8 cellular contexts compared by ENCODE assay signal in the genomic region with DNA sequence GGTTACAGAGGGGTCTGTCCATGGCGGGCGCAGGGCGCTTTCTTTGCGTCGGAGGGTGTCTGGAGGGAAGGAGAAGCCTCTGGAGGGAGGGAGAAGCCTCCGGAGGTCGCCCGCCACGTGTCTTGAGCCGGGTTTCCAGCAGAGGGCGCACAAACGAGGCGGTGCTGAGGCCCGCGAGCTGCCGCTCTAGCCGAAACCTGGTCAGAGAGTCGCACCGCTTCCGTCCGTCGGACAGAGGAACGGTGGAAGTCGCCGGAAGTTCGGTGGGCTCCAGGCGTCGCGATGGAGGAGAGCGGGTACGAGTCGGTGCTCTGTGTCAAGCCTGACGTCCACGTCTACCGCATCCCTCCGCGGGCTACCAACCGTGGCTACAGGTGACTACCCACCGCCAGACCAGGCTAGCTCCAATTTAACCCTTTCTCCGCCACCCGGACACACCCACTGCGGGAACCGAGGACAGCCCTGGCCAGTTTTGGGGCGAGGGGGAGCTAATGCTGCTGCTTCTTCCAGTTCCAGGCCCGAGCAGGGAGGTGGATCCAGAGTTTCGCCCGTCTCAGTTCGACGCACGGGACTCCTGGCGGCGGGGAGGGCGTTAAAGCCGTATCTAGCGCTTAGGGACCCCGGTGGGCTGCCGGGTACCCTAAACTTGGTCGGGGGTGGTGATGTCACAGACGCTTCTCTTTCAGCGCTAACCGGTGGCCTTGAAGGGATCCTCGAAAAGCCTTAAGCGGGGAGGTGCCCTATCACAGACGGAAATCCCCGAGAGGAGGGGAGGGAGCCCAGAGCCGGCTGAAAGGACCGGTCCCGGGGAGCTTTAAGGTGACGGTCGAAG. TPM values are rescaled to one million over a fixed set of nuclear protein-coding genes. Genes with fewer than 3 reads are reported as not detected.
A peak's percentile ranks its signal among the peaks of the same experiment; 100 is the strongest.
DNase-seq lines count a peak whose midpoint lies in the region; ATAC-seq and TF ChIP-seq lines count a peak whose summit lies in the region.

A gene with protein sequence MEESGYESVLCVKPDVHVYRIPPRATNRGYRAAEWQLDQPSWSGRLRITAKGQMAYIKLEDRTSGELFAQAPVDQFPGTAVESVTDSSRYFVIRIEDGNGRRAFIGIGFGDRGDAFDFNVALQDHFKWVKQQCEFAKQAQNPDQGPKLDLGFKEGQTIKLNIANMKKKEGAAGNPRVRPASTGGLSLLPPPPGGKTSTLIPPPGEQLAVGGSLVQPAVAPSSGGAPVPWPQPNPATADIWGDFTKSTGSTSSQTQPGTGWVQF (plus strand): TSS at position 245 of the 832 bp plus-strand sequence. CDS start 38 bp downstream, at position 283.

- peaks cover 32% of the 10 kb centered on the region for H3K79me2 ChIP-seq in PC-3 (ENCODE audit: low read length)

- H3F3A ChIP-seq in PC-3 (ENCODE audit: low read length, unreplicated experiment): no peaks in the 10 kb centered on the region

- H3K36me3 ChIP-seq in PC-3 (ENCODE audit: low read depth, low read length): peaks cover 4% of the 10 kb centered on the region; the same call in 1 of the 2 replicates

- CTCF ChIA-PET in PC-3 (lab: Charles Lee): no interaction called here

- H3K4me2 ChIP-seq in PC-3 (ENCODE audit: low read length): peak within 1 kb of the TSS; percentile 89

- peak within 1 kb of the TSS; percentile 87 for H3K9ac ChIP-seq in PC-3 (ENCODE audit: low read length)

- H3K9me2 ChIP-seq in PC-3 (replicated peaks; ENCODE audit: low read length): no peaks in the 10 kb centered on the region

- ATAC-seq in GM21529 (IDR thresholded peaks at IDR 0.05; ENCODE audit: unreplicated experiment) (peak; percentile 79), PC-3 (peak; percentile 95)

- TSS peak; percentile 76 for BruUV-seq in PC-3 (replicated peaks; lab: Mats Ljungman, UMichigan)

- H4K20me1 ChIP-seq in PC-3 (ENCODE audit: low read length): no peaks in the 10 kb centered on the region

- peak within 1 kb of the TSS; percentile 19; the same call in 1 of the 2 replicates for H3K27ac ChIP-seq in PC-3 (ENCODE audit: low read length)

- no peaks in the 10 kb centered on the region for H3K27me3 ChIP-seq in PC-3 (ENCODE audit: low read length)

- H2AFZ ChIP-seq in PC-3 (ENCODE audit: low read length): peak within 1 kb of the TSS; percentile 93

- no peaks in the 10 kb centered on the region for H3K9me3 ChIP-seq in PC-3 (ENCODE audit: low read length)

- intact Hi-C loops in PC-3 (cut with micrococcal nuclease): loop anchor here (5.0 kb wide), 2 partner anchors 73 to 167 kb away; a partner anchor contains a TSS

- POLR2A ChIA-PET in PC-3 (lab: Charles Lee; ENCODE audit: unreplicated experiment): no interaction called here

- DNase-seq in DMS114 treated with DMSO at 0.1 percent for 48 hours (lab: John Stamatoyannopoulos, UW; ENCODE audit: unreplicated experiment) (peak; percentile 94), KBM-7 (peak; percentile 97), PC-3 (peak; percentile 93), activated T-cell treated with anti-CD3 and anti-CD28 coated beads for 48 hours (ENCODE audit: low read depth) (peak; percentile 94), epithelial cell of proximal tubule (ENCODE audit: low read depth) (peak; percentile 36), mucosa of gallbladder (ENCODE audit: low spot score) (peak; percentile 95)
- peak; percentile 95 for DNase-seq in stimulated activated CD8-positive, alpha-beta memory T cell treated with anti-CD3 and anti-CD28 coated beads, Interleukin-4, amount 100 ng/mL, for 24 hours (ENCODE audit: low read depth)

- peak; percentile 82 for TF ChIP-seq CTCF in PC-3 (conservative IDR thresholded peaks at IDR 0.05; ENCODE audit: low read depth, low read length)
- peak; percentile 51 for TF ChIP-seq CTCF in epithelial cell of proximal tubule (conservative IDR thresholded peaks at IDR 0.05; ENCODE audit: low read depth, low read length)

- in situ Hi-C loops in KBM-7 (cut with MboI; ENCODE audit: low pct_unique_long_range_greater_than_20kb, low sequenced_read_pairs): no loop called here

- peak within 1 kb of the TSS; percentile 90 for H3K4me3 ChIP-seq in PC-3 (ENCODE audit: low read length)
- H3K4me3 ChIP-seq in epithelial cell of proximal tubule (ENCODE audit: low read depth, low read length): peak within 1 kb of the TSS; percentile 83

- H3K4me1 ChIP-seq in PC-3 (ENCODE audit: insufficient read depth, low read length): peaks cover 3% of the 10 kb centered on the region

RNA-seq across cellular contexts. Expression of the gene that starts here (rescaled TPM):
- total RNA-seq in PC-3 (2014; rRNA removed): 65.0 and 70.0 TPM in 2 replicates
- total RNA-seq in epithelial cell of proximal tubule: 118 and 131 TPM in 2 replicates
- 46.4 TPM for total RNA-seq in mucosa of gallbladder

Comparison
In these comparisons a context has a peak if more than half of its experiments do, and no peak if none do; other contexts are left out.
1. Peak in every context shown above with its lines: DNase-seq, ATAC-seq, H3K4me3 ChIP-seq and H3K27ac ChIP-seq.
2. DNase-seq: peak in every context shown above with its lines; median percentile 97 in KBM-7; 95 in mucosa of gallbladder; 95 in stimulated activated CD8-positive, alpha-beta memory T cell treated with anti-CD3 and anti-CD28 coated beads, Interleukin-4, amount 100 ng/mL, for 24 hours; 94 in DMS114 treated with DMSO at 0.1 percent for 48 hours; 94 in activated T-cell treated with anti-CD3 and anti-CD28 coated beads for 48 hours; 93 in PC-3; 36 in epithelial cell of proximal tubule.